Comparison of ENCODE assay signal across 20 cellular contexts in the genomic region with DNA sequence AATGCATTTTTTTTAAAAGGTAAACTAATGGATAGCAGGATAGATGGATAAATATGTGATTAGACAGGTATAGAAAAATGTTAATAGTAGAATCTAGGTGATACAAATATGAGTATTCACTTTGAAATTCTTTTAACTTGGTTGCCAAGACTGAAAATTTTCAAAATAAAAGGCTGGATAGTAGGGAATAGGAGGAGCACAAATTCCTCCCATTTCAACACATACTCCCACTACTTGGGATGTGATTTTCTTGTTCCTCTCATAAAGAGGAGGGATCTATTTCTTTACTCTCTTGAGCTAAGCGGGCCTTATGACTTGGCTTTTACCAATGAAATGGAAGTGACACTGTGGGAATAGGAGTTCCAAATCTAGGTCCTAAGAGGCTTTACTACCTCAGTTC. TPM values are rescaled to one million over a fixed set of nuclear protein-coding genes. Genes with fewer than 3 reads are reported as not detected.
DNase-seq lines count a peak whose midpoint lies in the region; ATAC-seq and TF ChIP-seq lines count a peak whose summit lies in the region.
"Had no signal": no experiment of that assay in that cellular context is flagged by ENCODE, and none has a peak within 500 bp of the region (broad histone marks: within the 10 kb centered on the region; RNA-seq: fewer than 3 reads in every experiment).

No MANE protein-coding gene starts in this region.

- peak overlapping the region; percentile 22; the same call in 1 of the 2 replicates for H3K27ac ChIP-seq in HUES64 (ENCODE audit: low read depth, low read length)

- H3K9ac ChIP-seq in HUES64 (ENCODE audit: low read depth, low read length) = no peak overlapping the region

- H3K27ac Mint-ChIP-seq in chondrocyte (ENCODE audit: unreplicated experiment) (peak overlapping the region; percentile 30), memory B cell (peak overlapping the region; percentile 7)
- H3K27ac Mint-ChIP-seq: activated T-helper 17 cell treated with anti-CD3 and anti-CD28 coated beads, Interleukin-2, amount 50 U/mL, for 72 hours; stimulated activated naive CD8-positive, alpha-beta T cell treated with anti-CD3 and anti-CD28 coated beads, Interleukin-15, Interleukin-2, amounts not matched to agents 100 ng/mL and 50 ng/mL, for 24 hours had no signal

- H3K4me3 Mint-ChIP-seq in chondrocyte (ENCODE audit: unreplicated experiment) (no peak overlapping the region), memory B cell (no peak overlapping the region)
- H3K4me3 Mint-ChIP-seq: activated T-helper 17 cell treated with anti-CD3 and anti-CD28 coated beads, Interleukin-2, amount 50 U/mL, for 72 hours; stimulated activated naive CD8-positive, alpha-beta T cell treated with anti-CD3 and anti-CD28 coated beads, Interleukin-15, Interleukin-2, amounts not matched to agents 100 ng/mL and 50 ng/mL, for 24 hours had no signal

- no peak for ATAC-seq in memory B cell (ENCODE audit: low read depth)
- ATAC-seq: activated T-helper 17 cell treated with anti-CD3 and anti-CD28 coated beads, Interleukin-2, amount 50 U/mL, for 72 hours; HCT116; left colon; PC-3 had no signal

- H3K9me3 ChIP-seq in HUES64 (ENCODE audit: insufficient read depth, low read depth, low read length) = no peaks in the 10 kb centered on the region
- H3K9me3 ChIP-seq: upper lobe of left lung had no signal

- peaks cover 25% of the 10 kb centered on the region for H3K36me3 ChIP-seq in HUES64 (ENCODE audit: insufficient read depth, low read length)

- peak; percentile 13 for DNase-seq in AG08396 (ENCODE audit: low spot score)
- no peak for DNase-seq in chondrocyte (ENCODE audit: low spot score)
- DNase-seq in memory B cell (ENCODE audit: low spot score in 2 of 2) = no peak
- DNase-seq in NCI-H1048 (lab: John Stamatoyannopoulos, UW) = no peak
- no peak for DNase-seq in erythroblast (lab: John Stamatoyannopoulos, UW)
- no peak for DNase-seq in activated gamma-delta T cell (lab: John Stamatoyannopoulos, UW)
- no peak for DNase-seq in activated CD4-positive, alpha-beta T cell treated with anti-CD3 and anti-CD28 coated beads, Interleukin-2, amount 50 U/mL, for 4 hours
- DNase-seq: amniotic stem cell; left colon; NCI-H1417; NCI-H2171; NCI-H774; PC-3; stimulated activated CD4-positive, alpha-beta T cell treated with anti-CD3 and anti-CD28 coated beads, Interleukin-2, amount 100 ng/mL, for 24 hours; T-helper 9 cell; upper lobe of left lung had no signal

- WGBS in HUES64 = 92% methylated on average over 1 of the region's 1 CpG

- no peak overlapping the region for H3K4me3 ChIP-seq in HUES64 (ENCODE audit: low read length)
- H3K4me3 ChIP-seq: upper lobe of left lung had no signal

- H3K4me1 Mint-ChIP-seq in chondrocyte (ENCODE audit: low read depth) = peaks cover 15% of the 10 kb centered on the region
- peaks cover 12% of the 10 kb centered on the region for H3K4me1 Mint-ChIP-seq in memory B cell

- H3K4me1 ChIP-seq in HUES64 (ENCODE audit: insufficient read depth, low read length) = peaks cover 10% of the 10 kb centered on the region; the same call in 1 of the 2 replicates

- H3K27me3 Mint-ChIP-seq in chondrocyte (ENCODE audit: low read depth) (no peaks in the 10 kb centered on the region), memory B cell (no peaks in the 10 kb centered on the region)
- H3K27me3 Mint-ChIP-seq: activated T-helper 17 cell treated with anti-CD3 and anti-CD28 coated beads, Interleukin-2, amount 50 U/mL, for 72 hours; stimulated activated naive CD8-positive, alpha-beta T cell treated with anti-CD3 and anti-CD28 coated beads, Interleukin-15, Interleukin-2, amounts not matched to agents 100 ng/mL and 50 ng/mL, for 24 hours had no signal

- H3K36me3 Mint-ChIP-seq in chondrocyte (ENCODE audit: low read depth) (peaks cover 4% of the 10 kb centered on the region), memory B cell (peaks cover 17% of the 10 kb centered on the region)

- H3K9me3 Mint-ChIP-seq in chondrocyte (ENCODE audit: low read depth) (no peaks in the 10 kb centered on the region), memory B cell (no peaks in the 10 kb centered on the region)
- H3K9me3 Mint-ChIP-seq: activated T-helper 17 cell treated with anti-CD3 and anti-CD28 coated beads, Interleukin-2, amount 50 U/mL, for 72 hours; stimulated activated naive CD8-positive, alpha-beta T cell treated with anti-CD3 and anti-CD28 coated beads, Interleukin-15, Interleukin-2, amounts not matched to agents 100 ng/mL and 50 ng/mL, for 24 hours had no signal

- TF ChIP-seq POLR2A in erythroblast (IDR thresholded peaks at IDR 0.05; ENCODE audit: low read length) = no peak

- H3K27me3 ChIP-seq in HUES64 (ENCODE audit: insufficient read depth, low read length) = no peaks in the 10 kb centered on the region
- H3K27me3 ChIP-seq: upper lobe of left lung had no signal

- no peak for TF ChIP-seq CTCF in chondrocyte (IDR thresholded peaks at IDR 0.05)

RNA-seq across cellular contexts. Expression of gene PIK3C2A, which starts 35.9 kb away (rescaled TPM):
- polyA plus RNA-seq in HUES64 (2013, experiment 1 of 2) = 49.7 TPM
- polyA plus RNA-seq in HUES64 (2013, experiment 2 of 2) = 50.3 TPM
- total RNA-seq in chondrocyte = 57.0 to 60.4 TPM (median 59.4 TPM) in 3 replicates
